ENCODE assay signal across 26 cellular contexts in genomic region chr4:4779486-4779885, GRCh38.
"Had no signal": no experiment of that assay in that cellular context is flagged by ENCODE, and none has a peak within 500 bp of the region (broad histone marks: within the 10 kb centered on the region; RNA-seq: fewer than 3 reads in every experiment).

No MANE protein-coding gene starts in this region.

- H3K36me3 Mint-ChIP-seq: mesothelial cell of epicardium, naive B cell had no signal

- DNase-seq: cortex of kidney; effector CD8-positive, alpha-beta T cell; effector memory CD8-positive, alpha-beta T cell; endodermal cell; erythroblast; esophagus squamous epithelium; foreskin keratinocyte; heart right ventricle; hippocampal formation; left cardiac atrium; left lung; left ventricle myocardium superior; lower lobe of right lung; mesenchymal stem cell; mucosa of descending colon; naive B cell; naive thymus-derived CD8-positive, alpha-beta T cell had no signal

- H3K27me3 Mint-ChIP-seq: dendritic cell treated with granulocyte-macrophage colony-stimulating factor and Interleukin-4, amounts not matched to agents 40 ng/mL and 50 ng/mL, for 4 days had no signal

- H3K4me3 Mint-ChIP-seq: dendritic cell treated with granulocyte-macrophage colony-stimulating factor and Interleukin-4, amounts not matched to agents 40 ng/mL and 50 ng/mL, for 4 days; effector memory CD8-positive, alpha-beta T cell; endodermal cell; mesothelial cell of epicardium; naive B cell; naive thymus-derived CD8-positive, alpha-beta T cell had no signal

- H3K27ac ChIP-seq: epithelial cell of prostate, esophagus squamous epithelium, foreskin keratinocyte, gastroesophageal sphincter, heart right ventricle, left lung, lower lobe of right lung had no signal

- ATAC-seq: effector memory CD8-positive, alpha-beta T cell; esophagus mucosa; foreskin keratinocyte; gastroesophageal sphincter; heart right ventricle; left cardiac atrium; left lung; left ventricle myocardium superior; lower lobe of right lung; mucosa of descending colon; naive thymus-derived CD8-positive, alpha-beta T cell had no signal

- H3K9me3 Mint-ChIP-seq: dendritic cell treated with granulocyte-macrophage colony-stimulating factor and Interleukin-4, amounts not matched to agents 40 ng/mL and 50 ng/mL, for 4 days; endodermal cell; mesothelial cell of epicardium had no signal

- H3K27me3 ChIP-seq: esophagus squamous epithelium, foreskin keratinocyte, gastroesophageal sphincter, left lung had no signal

- H3K27ac Mint-ChIP-seq: dendritic cell treated with granulocyte-macrophage colony-stimulating factor and Interleukin-4, amounts not matched to agents 40 ng/mL and 50 ng/mL, for 4 days; effector memory CD8-positive, alpha-beta T cell; endodermal cell; mesothelial cell of epicardium; naive B cell; naive thymus-derived CD8-positive, alpha-beta T cell had no signal

- H3K36me3 ChIP-seq: esophagus squamous epithelium, gastroesophageal sphincter, heart right ventricle, left lung, lower lobe of right lung had no signal

- FAIRE-seq: endometrium, frontal cortex, islet of Langerhans, keratinocyte had no signal

- H3K4me3 ChIP-seq: esophagus squamous epithelium, gastroesophageal sphincter, heart right ventricle, left lung, lower lobe of right lung, mucosa of descending colon had no signal

- H3K9me3 ChIP-seq: esophagus squamous epithelium, heart right ventricle, left lung, lower lobe of right lung, mucosa of descending colon had no signal

- H3K4me1 Mint-ChIP-seq: naive B cell; naive thymus-derived CD8-positive, alpha-beta T cell had no signal

- H3K4me1 ChIP-seq: esophagus squamous epithelium, foreskin keratinocyte, gastroesophageal sphincter, left lung, lower lobe of right lung had no signal
